ENCODE assay signal across 17 cellular contexts in the genomic region with DNA sequence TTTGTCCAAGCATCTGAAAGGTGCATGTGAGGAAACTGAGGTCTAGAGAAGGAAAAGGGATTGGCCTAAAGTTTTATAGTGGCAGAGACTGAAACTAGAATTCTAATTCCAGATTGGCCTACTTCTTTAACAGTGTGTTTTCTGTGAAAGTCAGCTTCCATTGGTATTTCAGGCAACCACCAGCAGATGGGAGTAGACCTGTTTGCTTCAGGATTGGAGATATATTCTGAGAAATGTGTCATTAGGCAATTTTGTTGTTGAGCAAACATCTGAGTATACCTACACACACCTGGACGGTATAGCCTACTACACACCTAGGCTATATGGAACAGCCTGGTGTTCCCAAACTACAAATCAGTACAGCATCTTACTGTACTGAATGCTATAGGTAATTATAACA.
DNase-seq lines count a peak whose midpoint lies in the region; ATAC-seq and TF ChIP-seq lines count a peak whose summit lies in the region.
"Had no signal": no experiment of that assay in that cellular context is flagged by ENCODE, and none has a peak within 500 bp of the region (broad histone marks: within the 10 kb centered on the region; RNA-seq: fewer than 3 reads in every experiment).

No MANE protein-coding gene starts in this region.

- no peak for ATAC-seq in HG03135 (IDR thresholded peaks at IDR 0.05; ENCODE audit: unreplicated experiment)
- ATAC-seq: activated T-helper 17 cell treated with anti-CD3 and anti-CD28 coated beads, Interleukin-2, amount 50 U/mL, for 72 hours; effector memory CD8-positive, alpha-beta T cell; T-helper 17 cell had no signal

- H3K4me1 ChIP-seq in PC-9 (replicated peaks; ENCODE audit: insufficient read depth): no peaks in the 10 kb centered on the region
- H3K4me1 ChIP-seq: suprapubic skin had no signal

- peak; percentile 67 for TF ChIP-seq RAD21 in neural cell (conservative IDR thresholded peaks at IDR 0.05)

- H3K9me2 ChIP-seq in PC-9 (ENCODE audit: insufficient read depth) (no peaks in the 10 kb centered on the region), neural cell (ENCODE audit: insufficient read depth, low read length) (no peaks in the 10 kb centered on the region)

- DNase-seq in H7 (peak; percentile 46), PC-9 (peak in 1 of 2 experiments; percentile 43), epithelial cell of proximal tubule (ENCODE audit: low read depth) (no peak), epidermal melanocyte (ENCODE audit: insufficient read length, low spot score) (no peak), MV-4-11 (lab: John Stamatoyannopoulos, UW) (no peak), cerebellum (ENCODE audit: low spot score) (no peak)
- DNase-seq: anterior cingulate cortex; CD4-positive, alpha-beta T cell; effector memory CD8-positive, alpha-beta T cell; NCI-H2081 treated with DMSO at 0.1 percent for 48 hours; occipital lobe; T-helper 17 cell had no signal

- POLR2A ChIA-PET in PC-9 (lab: Charles Lee; ENCODE audit: unreplicated experiment): no interaction called here

- H3F3A ChIP-seq in PC-9 (ENCODE audit: insufficient read depth, low read depth): no peaks in the 10 kb centered on the region
- H3F3A ChIP-seq in neural cell (ENCODE audit: insufficient read depth, low read length, poor library complexity, severe bottlenecking): no peaks in the 10 kb centered on the region

- H3K4me3 ChIP-seq in H7 (ENCODE audit: insufficient read depth, low read depth, low read length) (no peak overlapping the region), PC-9 (no peak overlapping the region), epithelial cell of proximal tubule (ENCODE audit: low read depth, low read length) (no peak overlapping the region), neural cell (ENCODE audit: low read length) (no peak overlapping the region)
- H3K4me3 ChIP-seq: lung, suprapubic skin had no signal

- peak; percentile 58 for TF ChIP-seq CTCF in PC-9 (conservative IDR thresholded peaks at IDR 0.05)
- peak; percentile 55 for TF ChIP-seq CTCF in epithelial cell of proximal tubule (conservative IDR thresholded peaks at IDR 0.05; ENCODE audit: low read depth, low read length)
- peak; percentile 65 for TF ChIP-seq CTCF in neural cell (IDR thresholded peaks at IDR 0.05; ENCODE audit: poor library complexity, severe bottlenecking)

- no peak overlapping the region for H2AFZ ChIP-seq in PC-9
- no peak overlapping the region for H2AFZ ChIP-seq in neural cell (ENCODE audit: low read depth, low read length)

- H3K36me3 ChIP-seq in H7 (replicated peaks; ENCODE audit: control insufficient read depth, insufficient read depth, low read length) (no peaks in the 10 kb centered on the region), PC-9 (ENCODE audit: low read depth) (no peaks in the 10 kb centered on the region), neural cell (ENCODE audit: insufficient read depth, low read length) (no peaks in the 10 kb centered on the region)
- H3K36me3 ChIP-seq: suprapubic skin had no signal

- TF ChIP-seq EP300 in neural cell (conservative IDR thresholded peaks at IDR 0.05; ENCODE audit: poor library complexity, severe bottlenecking): no peak

- H3K9ac ChIP-seq in neural cell (ENCODE audit: low read length): no peak overlapping the region

- intact Hi-C loops in PC-9 (cut with micrococcal nuclease; ENCODE audit: unreplicated experiment): no loop called here

- H3K27me3 ChIP-seq in H7 (ENCODE audit: control insufficient read depth, insufficient read depth, low read length): no peaks in the 10 kb centered on the region
- H3K27me3 ChIP-seq in PC-9 (ENCODE audit: insufficient read depth, low read depth): no peaks in the 10 kb centered on the region
- no peaks in the 10 kb centered on the region for H3K27me3 ChIP-seq in neural cell (ENCODE audit: insufficient read depth, low read depth, low read length)
- H3K27me3 ChIP-seq: suprapubic skin had no signal

- no peak overlapping the region for H3K27ac ChIP-seq in PC-9
- H3K27ac ChIP-seq in neural cell (ENCODE audit: low read length): no peak overlapping the region
- H3K27ac ChIP-seq: suprapubic skin had no signal

- H4K20me1 ChIP-seq in PC-9 (ENCODE audit: insufficient read depth): no peaks in the 10 kb centered on the region
- H4K20me1 ChIP-seq in neural cell (ENCODE audit: insufficient read depth): no peaks in the 10 kb centered on the region

- H3K4me2 ChIP-seq in PC-9 (no peak overlapping the region), neural cell (ENCODE audit: low read length) (no peak overlapping the region)

- BruUV-seq in PC-9 (replicated peaks; lab: Mats Ljungman, UMichigan): no TSS peak

- H3K79me2 ChIP-seq in PC-9 (ENCODE audit: low read depth): no peaks in the 10 kb centered on the region
- H3K79me2 ChIP-seq in neural cell (replicated peaks; ENCODE audit: insufficient read depth, low read length): no peaks in the 10 kb centered on the region

- CTCF ChIA-PET in PC-9 (lab: Charles Lee): no interaction called here

- no peaks in the 10 kb centered on the region for H3K9me3 ChIP-seq in PC-9 (ENCODE audit: insufficient read depth, low read depth)
- no peaks in the 10 kb centered on the region for H3K9me3 ChIP-seq in neural cell (ENCODE audit: low read length)
- H3K9me3 ChIP-seq: suprapubic skin had no signal

TF ChIP-seq in neural cell, 6 proteins besides CTCF, POLR2A, EP300 and RAD21:
- TF ChIP-seq EZH2 (IDR thresholded peaks at IDR 0.05; ENCODE audit: borderline replicate concordance, insufficient read depth, low read length, poor library complexity, severe bottlenecking) (no peak), SMC3 (conservative IDR thresholded peaks at IDR 0.05; ENCODE audit: poor library complexity) (peak; percentile 68), POLR2AphosphoS5 (IDR thresholded peaks at IDR 0.05) (no peak), TAF1 (IDR thresholded peaks at IDR 0.05; ENCODE audit: low read depth) (no peak)
